24 cellular contexts compared by ENCODE assay signal in the genomic region with DNA sequence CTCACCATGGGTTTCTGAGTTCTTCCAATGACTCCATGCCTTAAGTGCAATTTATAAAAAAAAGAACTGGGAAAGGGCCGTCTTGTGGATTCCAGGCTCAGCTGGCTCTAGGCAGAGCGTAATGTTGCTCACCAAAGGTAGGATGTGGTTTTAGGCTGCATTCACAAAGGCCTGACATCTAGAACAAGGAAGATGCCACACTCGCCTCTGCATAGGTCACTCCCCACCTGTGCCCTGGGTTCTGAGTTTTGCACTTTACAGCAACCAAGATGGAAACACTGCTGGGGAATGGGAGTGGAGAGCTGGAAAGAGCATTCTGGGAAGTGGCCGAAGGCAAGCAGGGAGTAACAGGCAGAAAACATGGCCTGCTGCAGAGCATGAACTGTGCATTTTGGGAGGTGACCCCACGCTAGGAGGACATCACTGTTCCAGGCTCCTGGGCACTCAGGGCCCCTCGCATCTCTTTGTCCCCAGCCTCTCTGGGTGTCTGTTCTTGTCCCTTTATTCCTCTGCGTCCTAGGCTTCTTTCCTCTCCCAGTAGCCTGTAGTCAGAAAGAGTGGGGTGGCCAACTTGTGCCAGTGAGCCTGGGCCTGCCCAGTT. TPM values are rescaled to one million over a fixed set of nuclear protein-coding genes. Genes with fewer than 3 reads are reported as not detected.
"Had no signal": no experiment of that assay in that cellular context is flagged by ENCODE, and none has a peak within 500 bp of the region (broad histone marks: within the 10 kb centered on the region; RNA-seq: fewer than 3 reads in every experiment).

No MANE protein-coding gene starts in this region.

- H3K27ac Mint-ChIP-seq: activated B cell treated with CpG ODN at 0.5 μM for 24 hours; activated naive CD8-positive, alpha-beta T cell treated with anti-CD3 and anti-CD28 coated beads for 36 hours; activated T-helper 1 cell treated with anti-CD3 and anti-CD28 coated beads, Interleukin-12 subunit alpha, Interleukin-12 subunit beta, Interleukin-2, Interleukin-4 antibody, amounts not matched to agents 30 ng/mL and 10 ng/mL and 1 ng/mL, durations not matched to agents 14 hours and 24 hours and 36 hours; naive thymus-derived CD4-positive, alpha-beta T cell; stimulated activated naive B cell treated with anti-CD40 and anti-IgM and Interleukin-4, amounts not matched to agents 10 μg/mL and 1 μg/mL and 100 μg/mL, for 72 hours; T-helper 1 cell treated with Interleukin-12 subunit alpha and Interleukin-12 subunit beta and Interleukin-4 antibody, amounts not matched to agents 30 μg/mL and 1 μg/mL, for 36 hours had no signal

- H3K36me3 ChIP-seq: right lobe of liver had no signal

- H3K4me3 Mint-ChIP-seq: activated B cell treated with CpG ODN at 0.5 μM for 24 hours; activated naive CD8-positive, alpha-beta T cell treated with anti-CD3 and anti-CD28 coated beads for 36 hours; activated T-helper 1 cell treated with anti-CD3 and anti-CD28 coated beads, Interleukin-12 subunit alpha, Interleukin-12 subunit beta, Interleukin-2, Interleukin-4 antibody, amounts not matched to agents 30 ng/mL and 10 ng/mL and 1 ng/mL, durations not matched to agents 14 hours and 24 hours and 36 hours; naive thymus-derived CD4-positive, alpha-beta T cell; neural crest cell; stimulated activated naive B cell treated with anti-CD40 and anti-IgM and Interleukin-4, amounts not matched to agents 10 μg/mL and 1 μg/mL and 100 μg/mL, for 72 hours; T-helper 1 cell treated with Interleukin-12 subunit alpha and Interleukin-12 subunit beta and Interleukin-4 antibody, amounts not matched to agents 30 μg/mL and 1 μg/mL, for 36 hours had no signal

- FAIRE-seq: astrocyte, endometrium, kidney, small intestine had no signal

- H3K27ac ChIP-seq: right lobe of liver, testis had no signal

- H3K9me3 ChIP-seq: right lobe of liver, testis had no signal

- ATAC-seq: naive thymus-derived CD4-positive, alpha-beta T cell; right lobe of liver; stimulated activated naive B cell treated with anti-CD40 and anti-IgM and Interleukin-4, amounts not matched to agents 10 μg/mL and 1 μg/mL and 100 μg/mL, for 72 hours had no signal

- H3K4me3 ChIP-seq: lung, right lobe of liver, testis had no signal

- H3K9me3 Mint-ChIP-seq: activated B cell treated with CpG ODN at 0.5 μM for 24 hours; activated naive CD8-positive, alpha-beta T cell treated with anti-CD3 and anti-CD28 coated beads for 36 hours; T-helper 1 cell treated with Interleukin-12 subunit alpha and Interleukin-12 subunit beta and Interleukin-4 antibody, amounts not matched to agents 30 μg/mL and 1 μg/mL, for 36 hours had no signal

- H3K36me3 Mint-ChIP-seq: activated naive CD8-positive, alpha-beta T cell treated with anti-CD3 and anti-CD28 coated beads for 36 hours; naive thymus-derived CD4-positive, alpha-beta T cell had no signal

- H3K27me3 ChIP-seq: right lobe of liver, testis had no signal

- DNase-seq: activated B cell treated with CpG ODN at 0.5 μM for 24 hours; activated CD4-positive, alpha-beta T cell treated with anti-CD3 and anti-CD28 coated beads for 48 hours; activated naive CD8-positive, alpha-beta T cell treated with anti-CD3 and anti-CD28 coated beads for 36 hours; foreskin fibroblast; kidney; naive thymus-derived CD4-positive, alpha-beta T cell; occipital lobe; small intestine; stimulated activated CD4-positive, alpha-beta T cell treated with anti-CD3 and anti-CD28 coated beads, Interleukin-15, amount 100 ng/mL, for 24 hours; stimulated activated naive B cell treated with anti-CD40 and anti-IgM and Interleukin-4, amounts not matched to agents 10 μg/mL and 1 μg/mL and 100 μg/mL, for 72 hours; T1000; testis; trophoblast cell had no signal

- H3K4me1 ChIP-seq: right lobe of liver had no signal

- H3K4me1 Mint-ChIP-seq: activated naive CD8-positive, alpha-beta T cell treated with anti-CD3 and anti-CD28 coated beads for 36 hours; neural crest cell had no signal

RNA-seq across cellular contexts. Expression of a gene that starts 12.3 kb away (rescaled TPM):
- total RNA-seq: activated B cell treated with CpG ODN at 0.5 μM for 24 hours; activated CD8-positive, alpha-beta memory T cell treated with anti-CD3 and anti-CD28 coated beads for 36 hours; activated naive CD8-positive, alpha-beta T cell treated with anti-CD3 and anti-CD28 coated beads for 36 hours; activated T-helper 1 cell treated with anti-CD3 and anti-CD28 coated beads, Interleukin-12 subunit alpha, Interleukin-12 subunit beta, Interleukin-2, Interleukin-4 antibody, amounts not matched to agents 30 ng/mL and 10 ng/mL and 1 ng/mL, durations not matched to agents 14 hours and 24 hours and 36 hours; astrocyte; epithelial cell of proximal tubule; fibroblast of lung; lung; naive thymus-derived CD4-positive, alpha-beta T cell; neural crest cell; occipital lobe; SK-MEL-5 had no signal
- polyA plus RNA-seq: fibroblast of lung; naive thymus-derived CD4-positive, alpha-beta T cell; small intestine had no signal

RNA-seq across cellular contexts. Expression of a gene that starts 24.8 kb away (rescaled TPM):
- total RNA-seq: activated CD8-positive, alpha-beta memory T cell treated with anti-CD3 and anti-CD28 coated beads for 36 hours; activated naive CD8-positive, alpha-beta T cell treated with anti-CD3 and anti-CD28 coated beads for 36 hours; activated T-helper 1 cell treated with anti-CD3 and anti-CD28 coated beads, Interleukin-12 subunit alpha, Interleukin-12 subunit beta, Interleukin-2, Interleukin-4 antibody, amounts not matched to agents 30 ng/mL and 10 ng/mL and 1 ng/mL, durations not matched to agents 14 hours and 24 hours and 36 hours; astrocyte; epithelial cell of proximal tubule; fibroblast of lung; neural crest cell; SK-MEL-5 had no signal
- polyA plus RNA-seq: fibroblast of lung had no signal
